27 cellular contexts compared by ENCODE assay signal in genomic region chr1:115229016-115229415, GRCh38.
DNase-seq lines count a peak whose midpoint lies in the region; ATAC-seq, FAIRE-seq and TF ChIP-seq lines count a peak whose summit lies in the region.
"Had no signal": no experiment of that assay in that cellular context is flagged by ENCODE, and none has a peak within 500 bp of the region (broad histone marks: within the 10 kb centered on the region; RNA-seq: fewer than 3 reads in every experiment).

No MANE protein-coding gene starts in this region.

- peaks cover 22% of the 10 kb centered on the region for H3K4me1 ChIP-seq in A549
- H3K4me1 ChIP-seq in IMR-90 (ENCODE audit: control insufficient read depth, insufficient read depth, low read length): peaks cover 6% of the 10 kb centered on the region
- H3K4me1 ChIP-seq in keratinocyte (ENCODE audit: control insufficient read depth, extremely low read depth, insufficient read depth, low read length): peaks cover 23% of the 10 kb centered on the region
- H3K4me1 ChIP-seq in smooth muscle cell (ENCODE audit: low read depth): peaks cover 10% of the 10 kb centered on the region
- no peaks in the 10 kb centered on the region for H3K4me1 ChIP-seq in CD8-positive, alpha-beta memory T cell (ENCODE audit: insufficient read depth, low read length)
- H3K4me1 ChIP-seq: esophagus muscularis mucosa had no signal

- peak overlapping the region; percentile 36; the same call in 1 of the 2 replicates for H3K18ac ChIP-seq in IMR-90 (ENCODE audit: low read depth, low read length)

- no peaks in the 10 kb centered on the region for H3K9me3 ChIP-seq in A549
- H3K9me3 ChIP-seq in IMR-90 (ENCODE audit: control insufficient read depth, insufficient read depth, low read length): no peaks in the 10 kb centered on the region
- H3K9me3 ChIP-seq in keratinocyte (ENCODE audit: control insufficient read depth, low read depth, low read length): no peaks in the 10 kb centered on the region
- H3K9me3 ChIP-seq in smooth muscle cell (replicated peaks; ENCODE audit: low read depth): no peaks in the 10 kb centered on the region
- no peaks in the 10 kb centered on the region for H3K9me3 ChIP-seq in CD8-positive, alpha-beta memory T cell (ENCODE audit: low read length)
- H3K9me3 ChIP-seq: esophagus muscularis mucosa, SK-N-SH had no signal

- dilution Hi-C loops in IMR-90 (cut with HindIII; ENCODE audit: low sequenced_read_pairs, unreplicated experiment) (no loop called here), keratinocyte (cut with MboI; ENCODE audit: extremely low pct_ligation_motif_present, low sequenced_read_pairs) (no loop called here)

- H2BK15ac ChIP-seq in IMR-90 (ENCODE audit: low read depth, low read length): peak overlapping the region; percentile 77; the same call in 1 of the 3 replicates

- H3K4me2 ChIP-seq in A549 (peak overlapping the region; percentile 34; the same call in 2 of the 3 replicates), IMR-90 (ENCODE audit: low read depth, low read length) (no peak overlapping the region), keratinocyte (ENCODE audit: control insufficient read depth, extremely low read depth, insufficient read depth, low read depth, low read length) (peak overlapping the region; percentile 34), smooth muscle cell (no peak overlapping the region)
- H3K4me2 ChIP-seq: SK-N-SH had no signal

- H3K9ac ChIP-seq in IMR-90 (ENCODE audit: low read depth, low read length) (no peak overlapping the region), keratinocyte (ENCODE audit: control insufficient read depth, extremely low read depth, insufficient read depth, low read length) (no peak overlapping the region), smooth muscle cell (ENCODE audit: low read depth) (no peak overlapping the region)
- H3K9ac ChIP-seq: SK-N-SH had no signal

- H4K20me1 ChIP-seq in IMR-90 (ENCODE audit: insufficient read depth, low read length): no peaks in the 10 kb centered on the region
- H4K20me1 ChIP-seq in keratinocyte (ENCODE audit: control insufficient read depth, extremely low read depth, insufficient read depth, low read length): no peaks in the 10 kb centered on the region
- H4K20me1 ChIP-seq in smooth muscle cell (ENCODE audit: low read depth): no peaks in the 10 kb centered on the region

- peaks cover 0 to 7% (median 0%) of the 10 kb centered on the region in 5 donors for H3K9me3 Mint-ChIP-seq in CD8-positive, alpha-beta memory T cell
- H3K9me3 Mint-ChIP-seq: activated CD4-positive, alpha-beta T cell treated with anti-CD3 and anti-CD28 coated beads, Interleukin-2, amount 10 ng/mL, durations not matched to agents 24 days and 14 days; activated T-cell treated with anti-CD3 and anti-CD28 coated beads, Interleukin-2, amount 50 U/mL, for 72 hours; effector memory CD8-positive, alpha-beta T cell; H9; type B pancreatic cell had no signal

- H2BK5ac ChIP-seq in IMR-90 (ENCODE audit: low read depth, low read length, poor library complexity, severe bottlenecking): no peak overlapping the region

- peaks cover 8% of the 10 kb centered on the region for H3K9me1 ChIP-seq in IMR-90 (ENCODE audit: insufficient read depth, low read length)
- H3K9me1 ChIP-seq in keratinocyte (ENCODE audit: control insufficient read depth, extremely low read depth, insufficient read depth, low read length): no peaks in the 10 kb centered on the region

- H3K36me3 Mint-ChIP-seq in CD8-positive, alpha-beta memory T cell: no peaks in the 10 kb centered on the region
- H3K36me3 Mint-ChIP-seq: IgD-negative memory B cell, type B pancreatic cell had no signal

- H2BK120ac ChIP-seq in IMR-90 (ENCODE audit: low read depth, low read length): peak overlapping the region; percentile 54

- DNase-seq in A549 (ENCODE audit: low read depth in 1 of 2, low spot score in 1 of 2) (no peak), IMR-90 (no peak), RCC 7860 (ENCODE audit: low spot score) (peak; percentile 62), keratinocyte (ENCODE audit: low read depth, low spot score) (no peak), smooth muscle cell (lab: John Stamatoyannopoulos, UW; ENCODE audit: unreplicated experiment) (no peak), NCI-H128 (lab: John Stamatoyannopoulos, UW; ENCODE audit: unreplicated experiment) (no peak)
- no peak for DNase-seq in CD8-positive, alpha-beta memory T cell
- DNase-seq: activated CD4-positive, alpha-beta T cell treated with anti-CD3 and anti-CD28 coated beads, Interleukin-2, amount 10 ng/mL, durations not matched to agents 24 days and 14 days; activated naive CD4-positive, alpha-beta T cell treated with Interleukin-2 at 50 U/mL for 16 hours; activated T-cell treated with anti-CD3 and anti-CD28 coated beads, Interleukin-2, amount 50 U/mL, for 72 hours; effector memory CD8-positive, alpha-beta T cell; H9; kidney; NCI-H1436 treated with DMSO at 0.1 percent for 48 hours; NCI-H2171; NCI-H510A treated with DMSO at 0.1 percent for 48 hours; SK-N-SH; WERI-Rb-1 had no signal

- TF ChIP-seq RAD21 in A549 (conservative IDR thresholded peaks at IDR 0.05 in 1 of 2, IDR thresholded peaks at IDR 0.05 in 1 of 2): no peak
- no peak for TF ChIP-seq RAD21 in IMR-90 (IDR thresholded peaks at IDR 0.05; ENCODE audit: low read length)

- 0 out of 2 replicates have a peak overlapping the region, but pooled peaks have one; percentile 11 for H3K23ac ChIP-seq in IMR-90 (ENCODE audit: low read depth, low read length)

- no peaks in the 10 kb centered on the region for H3K79me1 ChIP-seq in IMR-90 (ENCODE audit: low read depth in 1 of 2, low read length in 2 of 2)

- no peak for ATAC-seq in A549
- no peak for ATAC-seq in IMR-90 (ENCODE audit: low read depth)
- ATAC-seq in HG02938 (IDR thresholded peaks at IDR 0.05; ENCODE audit: unreplicated experiment): no peak
- ATAC-seq: activated T-cell treated with anti-CD3 and anti-CD28 coated beads, Interleukin-2, amount 50 U/mL, for 72 hours; effector memory CD8-positive, alpha-beta T cell; GM12878 had no signal

- H3K79me2 ChIP-seq in keratinocyte (ENCODE audit: control insufficient read depth, insufficient read depth, low read length) (no peaks in the 10 kb centered on the region), smooth muscle cell (ENCODE audit: low read depth) (no peaks in the 10 kb centered on the region)

- TF ChIP-seq EP300 in A549 (IDR thresholded peaks at IDR 0.05): no peak

- no peak overlapping the region for H2AK9ac ChIP-seq in IMR-90 (replicated peaks; ENCODE audit: low read depth, low read length, poor library complexity)

- no TSS peak for BruUV-seq in IMR-90 (replicated peaks; lab: Mats Ljungman, UMichigan)

- peak overlapping the region; percentile 43 for H4K91ac ChIP-seq in IMR-90 (ENCODE audit: insufficient read depth, low read depth, low read length)

- H4K5ac ChIP-seq in IMR-90 (ENCODE audit: low read depth, low read length): no peak overlapping the region

- H2AFZ ChIP-seq in IMR-90 (replicated peaks; ENCODE audit: low read length, poor library complexity) (no peak overlapping the region), keratinocyte (ENCODE audit: control insufficient read depth, low read length) (no peak overlapping the region), smooth muscle cell (ENCODE audit: low read depth) (no peak overlapping the region)

- H4K8ac ChIP-seq in IMR-90 (ENCODE audit: low read depth in 2 of 2, low read length in 2 of 2): no peak overlapping the region; a peak in 1 of 4 replicates

- no peak overlapping the region for H3K14ac ChIP-seq in IMR-90 (replicated peaks; ENCODE audit: low read depth, low read length)

- POLR2A ChIA-PET in A549 (lab: Yijun Ruan, JAX) (no interaction called here), IMR-90 (lab: Charles Lee; ENCODE audit: unreplicated experiment) (no interaction called here)
- POLR2A ChIA-PET in CD8-positive, alpha-beta memory T cell (lab: Charles Lee): no interaction called here

- H3K4ac ChIP-seq in IMR-90 (ENCODE audit: low read depth, low read length): no peak overlapping the region

- H3K27ac Mint-ChIP-seq in CD8-positive, alpha-beta memory T cell: no peak overlapping the region
- H3K27ac Mint-ChIP-seq: activated CD4-positive, alpha-beta T cell treated with anti-CD3 and anti-CD28 coated beads, Interleukin-2, amount 10 ng/mL, durations not matched to agents 24 days and 14 days; activated T-cell treated with anti-CD3 and anti-CD28 coated beads, Interleukin-2, amount 50 U/mL, for 72 hours; B cell; effector memory CD8-positive, alpha-beta T cell; H9; IgD-negative memory B cell; progenitor cell of endocrine pancreas; type B pancreatic cell had no signal

- no peak overlapping the region for H3K4me3 ChIP-seq in A549
- no peak overlapping the region for H3K4me3 ChIP-seq in IMR-90 (ENCODE audit: insufficient read depth, low read depth, low read length)
- no peak overlapping the region for H3K4me3 ChIP-seq in keratinocyte (ENCODE audit: control insufficient read depth in 2 of 3, extremely low read depth in 1 of 3, insufficient read depth in 2 of 3, low read depth in 1 of 3, low read length in 3 of 3)
- no peak overlapping the region for H3K4me3 ChIP-seq in smooth muscle cell
- H3K4me3 ChIP-seq in CD8-positive, alpha-beta memory T cell (ENCODE audit: low read length): no peak overlapping the region
- H3K4me3 ChIP-seq: esophagus muscularis mucosa, GM12878 had no signal

- in situ Hi-C loops in IMR-90 (cut with MboI; ENCODE audit: low sequenced_read_pairs): no loop called here

- H3K27me3 ChIP-seq in IMR-90 (ENCODE audit: control insufficient read depth, insufficient read depth, low read length) (no peaks in the 10 kb centered on the region), keratinocyte (ENCODE audit: control insufficient read depth, extremely low read depth, insufficient read depth, low read length) (no peaks in the 10 kb centered on the region), smooth muscle cell (ENCODE audit: low read depth) (no peaks in the 10 kb centered on the region)
- H3K27me3 ChIP-seq in CD8-positive, alpha-beta memory T cell (ENCODE audit: insufficient read depth, low read length, poor library complexity, severe bottlenecking): no peaks in the 10 kb centered on the region
- H3K27me3 ChIP-seq: esophagus muscularis mucosa had no signal

- FAIRE-seq in A549 (lab: Jason Lieb, UNC): no peak
- FAIRE-seq in RCC 7860 (lab: Jason Lieb, UNC): peak; percentile 89
- FAIRE-seq in keratinocyte (lab: Jason Lieb, UNC): no peak
- FAIRE-seq: colon, frontal cortex, GM12878, kidney had no signal

- H3K36me3 ChIP-seq in IMR-90 (ENCODE audit: control insufficient read depth, insufficient read depth, low read length) (no peaks in the 10 kb centered on the region), keratinocyte (ENCODE audit: control insufficient read depth in 2 of 2, extremely low read depth in 1 of 2, insufficient read depth in 2 of 2, low read length in 2 of 2) (no peaks in the 10 kb centered on the region), smooth muscle cell (ENCODE audit: low read depth) (no peaks in the 10 kb centered on the region)
- H3K36me3 ChIP-seq in CD8-positive, alpha-beta memory T cell (ENCODE audit: insufficient read depth, low read length): no peaks in the 10 kb centered on the region
- H3K36me3 ChIP-seq: esophagus muscularis mucosa, WERI-Rb-1 had no signal

- no peak overlapping the region for H3K27ac ChIP-seq in A549
- H3K27ac ChIP-seq in IMR-90 (ENCODE audit: insufficient read depth, low read length): no peak overlapping the region
- H3K27ac ChIP-seq in keratinocyte (ENCODE audit: control insufficient read depth, insufficient read depth, low read length): no peak overlapping the region
- H3K27ac ChIP-seq in smooth muscle cell (ENCODE audit: low read depth): no peak overlapping the region
- no peak overlapping the region for H3K27ac ChIP-seq in CD8-positive, alpha-beta memory T cell (ENCODE audit: low read depth, low read length)
- H3K27ac ChIP-seq: esophagus muscularis mucosa, WERI-Rb-1 had no signal

- H3K56ac ChIP-seq in IMR-90 (ENCODE audit: extremely low read depth, insufficient read depth, low read length): no peak overlapping the region

- H3K4me1 Mint-ChIP-seq in CD8-positive, alpha-beta memory T cell: no peaks in the 10 kb centered on the region
- H3K4me1 Mint-ChIP-seq: activated CD4-positive, alpha-beta T cell treated with anti-CD3 and anti-CD28 coated beads, Interleukin-2, amount 10 ng/mL, durations not matched to agents 24 days and 14 days; B cell; H9; IgD-negative memory B cell had no signal

- TF ChIP-seq CTCF in A549 (IDR thresholded peaks at IDR 0.05) (no peak), IMR-90 (conservative IDR thresholded peaks at IDR 0.05; ENCODE audit: low read depth, low read length) (no peak), keratinocyte (optimal IDR thresholded peaks at IDR 0.05 in 1 of 3, IDR thresholded peaks at IDR 0.05 in 1 of 3, conservative IDR thresholded peaks at IDR 0.05 in 1 of 3; ENCODE audit: extremely low read depth in 1 of 3, insufficient read depth in 2 of 3, low read length in 3 of 3) (no peak), smooth muscle cell (IDR thresholded peaks at IDR 0.05; ENCODE audit: borderline replicate concordance, insufficient read depth, poor library complexity, severe bottlenecking) (no peak)

- no peaks in the 10 kb centered on the region for H3K27me3 Mint-ChIP-seq in CD8-positive, alpha-beta memory T cell
- H3K27me3 Mint-ChIP-seq: activated CD4-positive, alpha-beta T cell treated with anti-CD3 and anti-CD28 coated beads, Interleukin-2, amount 10 ng/mL, durations not matched to agents 24 days and 14 days; B cell; IgD-negative memory B cell; progenitor cell of endocrine pancreas; type B pancreatic cell had no signal

- WGBS in A549 (ENCODE audit: missing lambda C conversion rate): 33% methylated on average over 1 of the region's 1 CpG
- no CpG with 5 or more reads among the region's 1 CpG for WGBS in IMR-90 (ENCODE audit: extremely low coverage in 2 of 2, insufficient read length in 1 of 2), 2 experiments
- WGBS in smooth muscle cell (ENCODE audit: low lambda C conversion rate): 83% methylated on average over 1 of the region's 1 CpG

- CTCF ChIA-PET in A549 (lab: Yijun Ruan, JAX) (interaction anchor here (1.2 kb wide), 1 partner anchor 22 kb away, joined by 3 read pairs; no protein-coding TSS in a partner anchor), IMR-90 (lab: Yijun Ruan, JAX) (interaction anchor here (0.7 kb wide), 1 partner anchor 867 kb away, joined by 5 read pairs; no protein-coding TSS in a partner anchor)
- CTCF ChIA-PET in CD8-positive, alpha-beta memory T cell (lab: Charles Lee): no interaction called here

- H3K4me3 Mint-ChIP-seq in CD8-positive, alpha-beta memory T cell: no peak overlapping the region
- H3K4me3 Mint-ChIP-seq: activated CD4-positive, alpha-beta T cell treated with anti-CD3 and anti-CD28 coated beads, Interleukin-2, amount 10 ng/mL, durations not matched to agents 24 days and 14 days; activated T-cell treated with anti-CD3 and anti-CD28 coated beads, Interleukin-2, amount 50 U/mL, for 72 hours; B cell; effector memory CD8-positive, alpha-beta T cell; H9; IgD-negative memory B cell; type B pancreatic cell had no signal

- TF ChIP-seq POLR2A in A549 (IDR thresholded peaks at IDR 0.05; ENCODE audit: low read length) (no peak), IMR-90 (IDR thresholded peaks at IDR 0.05; ENCODE audit: low read depth, low read length) (no peak)

- peaks cover 14% of the 10 kb centered on the region for H3F3A ChIP-seq in smooth muscle cell (ENCODE audit: low read depth)

- intact Hi-C loops in IMR-90 (cut with micrococcal nuclease): no loop called here

- H2AK5ac ChIP-seq in IMR-90 (ENCODE audit: low read depth, low read length): no peak overlapping the region

- peak overlapping the region; percentile 72; the same call in 1 of the 2 replicates for H2BK20ac ChIP-seq in IMR-90 (ENCODE audit: low read depth, low read length)

Comparison
In these comparisons a context has a peak if more than half of its experiments do, and no peak if none do; other contexts are left out.
1. H3K4me2 ChIP-seq: peak in A549 (single experiment) and keratinocyte (single experiment); none in IMR-90 (single experiment) and smooth muscle cell (single experiment).